ENCODE assay signal across 1 cellular context in the genomic region with DNA sequence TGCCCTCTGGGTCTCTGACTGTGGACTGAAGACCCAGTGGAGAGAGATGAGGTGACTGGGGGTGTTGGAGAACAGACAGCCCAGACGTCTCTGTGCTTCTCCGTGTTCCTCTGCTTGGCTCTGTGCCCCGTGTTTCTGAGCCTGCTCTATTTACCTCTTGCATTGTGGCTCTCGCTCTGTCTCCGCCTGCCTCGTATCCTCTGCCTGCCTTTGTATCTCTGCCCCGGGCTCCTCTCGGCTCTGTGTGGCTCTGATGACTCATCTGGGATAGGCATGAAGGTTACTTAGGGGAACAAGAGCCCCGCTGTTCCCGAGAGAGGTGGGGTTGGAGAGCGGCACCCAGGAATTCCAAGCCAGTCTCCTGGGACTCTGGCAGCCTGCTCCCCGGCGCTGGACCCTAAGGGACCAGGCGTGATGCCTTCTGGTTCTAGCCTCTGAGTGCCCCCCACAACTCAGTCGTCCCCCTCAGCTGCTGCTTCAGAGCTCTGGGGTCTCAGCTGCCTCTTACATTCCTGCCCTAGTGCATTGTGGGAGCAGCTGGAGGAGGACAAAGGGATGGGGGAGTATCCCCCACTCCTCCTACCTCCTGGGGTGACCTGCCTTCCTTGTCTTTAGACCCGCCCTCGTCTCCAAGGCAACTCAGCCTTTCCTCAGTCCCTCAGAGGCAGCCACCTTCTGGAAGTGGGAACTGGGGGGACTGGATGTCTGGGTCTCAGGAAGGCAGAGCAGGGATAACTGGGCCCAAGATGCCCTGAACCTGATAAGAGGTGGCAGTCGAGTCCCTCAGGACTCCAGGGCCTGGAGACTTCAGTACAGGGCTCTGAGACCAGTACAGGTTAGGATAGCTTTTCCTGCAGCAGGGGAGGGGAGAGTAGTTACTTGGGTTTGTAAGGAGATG.
TF ChIP-seq lines count a peak whose summit lies in the region.

No MANE protein-coding gene starts in this region.

TF ChIP-seq in SK-N-SH, 30 proteins besides CTCF, POLR2A, EP300 and RAD21 (continued from another document):
- TF ChIP-seq, protein P1, sequence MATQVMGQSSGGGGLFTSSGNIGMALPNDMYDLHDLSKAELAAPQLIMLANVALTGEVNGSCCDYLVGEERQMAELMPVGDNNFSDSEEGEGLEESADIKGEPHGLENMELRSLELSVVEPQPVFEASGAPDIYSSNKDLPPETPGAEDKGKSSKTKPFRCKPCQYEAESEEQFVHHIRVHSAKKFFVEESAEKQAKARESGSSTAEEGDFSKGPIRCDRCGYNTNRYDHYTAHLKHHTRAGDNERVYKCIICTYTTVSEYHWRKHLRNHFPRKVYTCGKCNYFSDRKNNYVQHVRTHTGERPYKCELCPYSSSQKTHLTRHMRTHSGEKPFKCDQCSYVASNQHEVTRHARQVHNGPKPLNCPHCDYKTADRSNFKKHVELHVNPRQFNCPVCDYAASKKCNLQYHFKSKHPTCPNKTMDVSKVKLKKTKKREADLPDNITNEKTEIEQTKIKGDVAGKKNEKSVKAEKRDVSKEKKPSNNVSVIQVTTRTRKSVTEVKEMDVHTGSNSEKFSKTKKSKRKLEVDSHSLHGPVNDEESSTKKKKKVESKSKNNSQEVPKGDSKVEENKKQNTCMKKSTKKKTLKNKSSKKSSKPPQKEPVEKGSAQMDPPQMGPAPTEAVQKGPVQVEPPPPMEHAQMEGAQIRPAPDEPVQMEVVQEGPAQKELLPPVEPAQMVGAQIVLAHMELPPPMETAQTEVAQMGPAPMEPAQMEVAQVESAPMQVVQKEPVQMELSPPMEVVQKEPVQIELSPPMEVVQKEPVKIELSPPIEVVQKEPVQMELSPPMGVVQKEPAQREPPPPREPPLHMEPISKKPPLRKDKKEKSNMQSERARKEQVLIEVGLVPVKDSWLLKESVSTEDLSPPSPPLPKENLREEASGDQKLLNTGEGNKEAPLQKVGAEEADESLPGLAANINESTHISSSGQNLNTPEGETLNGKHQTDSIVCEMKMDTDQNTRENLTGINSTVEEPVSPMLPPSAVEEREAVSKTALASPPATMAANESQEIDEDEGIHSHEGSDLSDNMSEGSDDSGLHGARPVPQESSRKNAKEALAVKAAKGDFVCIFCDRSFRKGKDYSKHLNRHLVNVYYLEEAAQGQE (IDR thresholded peaks at IDR 0.05; ENCODE audit: low read depth, low read length) = 0 out of 2 replicates have a peak, but pooled peaks have one; percentile 30
- no peak; the same call in 1 of the 2 replicates for TF ChIP-seq SIN3A (IDR thresholded peaks at IDR 0.05; ENCODE audit: borderline replicate concordance, low read depth, low read length)
- TF ChIP-seq, protein P2, sequence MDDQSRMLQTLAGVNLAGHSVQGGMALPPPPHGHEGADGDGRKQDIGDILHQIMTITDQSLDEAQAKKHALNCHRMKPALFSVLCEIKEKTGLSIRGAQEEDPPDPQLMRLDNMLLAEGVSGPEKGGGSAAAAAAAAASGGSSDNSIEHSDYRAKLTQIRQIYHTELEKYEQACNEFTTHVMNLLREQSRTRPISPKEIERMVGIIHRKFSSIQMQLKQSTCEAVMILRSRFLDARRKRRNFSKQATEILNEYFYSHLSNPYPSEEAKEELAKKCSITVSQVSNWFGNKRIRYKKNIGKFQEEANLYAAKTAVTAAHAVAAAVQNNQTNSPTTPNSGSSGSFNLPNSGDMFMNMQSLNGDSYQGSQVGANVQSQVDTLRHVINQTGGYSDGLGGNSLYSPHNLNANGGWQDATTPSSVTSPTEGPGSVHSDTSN (IDR thresholded peaks at IDR 0.05) = no peak
- peak; percentile 78; the same call in 1 of the 2 replicates for TF ChIP-seq JUND (IDR thresholded peaks at IDR 0.05)
- TF ChIP-seq POLR2AphosphoS5 (IDR thresholded peaks at IDR 0.05; ENCODE audit: low read depth, low read length) = 0 out of 2 replicates have a peak, but pooled peaks have one; percentile 30
- TF ChIP-seq RCOR1 (IDR thresholded peaks at IDR 0.05; ENCODE audit: low read length) = no peak
- TF ChIP-seq, protein P3, sequence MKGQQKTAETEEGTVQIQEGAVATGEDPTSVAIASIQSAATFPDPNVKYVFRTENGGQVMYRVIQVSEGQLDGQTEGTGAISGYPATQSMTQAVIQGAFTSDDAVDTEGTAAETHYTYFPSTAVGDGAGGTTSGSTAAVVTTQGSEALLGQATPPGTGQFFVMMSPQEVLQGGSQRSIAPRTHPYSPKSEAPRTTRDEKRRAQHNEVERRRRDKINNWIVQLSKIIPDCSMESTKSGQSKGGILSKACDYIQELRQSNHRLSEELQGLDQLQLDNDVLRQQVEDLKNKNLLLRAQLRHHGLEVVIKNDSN (IDR thresholded peaks at IDR 0.05; ENCODE audit: borderline replicate concordance, low read depth) = no peak
- TF ChIP-seq, protein P4, sequence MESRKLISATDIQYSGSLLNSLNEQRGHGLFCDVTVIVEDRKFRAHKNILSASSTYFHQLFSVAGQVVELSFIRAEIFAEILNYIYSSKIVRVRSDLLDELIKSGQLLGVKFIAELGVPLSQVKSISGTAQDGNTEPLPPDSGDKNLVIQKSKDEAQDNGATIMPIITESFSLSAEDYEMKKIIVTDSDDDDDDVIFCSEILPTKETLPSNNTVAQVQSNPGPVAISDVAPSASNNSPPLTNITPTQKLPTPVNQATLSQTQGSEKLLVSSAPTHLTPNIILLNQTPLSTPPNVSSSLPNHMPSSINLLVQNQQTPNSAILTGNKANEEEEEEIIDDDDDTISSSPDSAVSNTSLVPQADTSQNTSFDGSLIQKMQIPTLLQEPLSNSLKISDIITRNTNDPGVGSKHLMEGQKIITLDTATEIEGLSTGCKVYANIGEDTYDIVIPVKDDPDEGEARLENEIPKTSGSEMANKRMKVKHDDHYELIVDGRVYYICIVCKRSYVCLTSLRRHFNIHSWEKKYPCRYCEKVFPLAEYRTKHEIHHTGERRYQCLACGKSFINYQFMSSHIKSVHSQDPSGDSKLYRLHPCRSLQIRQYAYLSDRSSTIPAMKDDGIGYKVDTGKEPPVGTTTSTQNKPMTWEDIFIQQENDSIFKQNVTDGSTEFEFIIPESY (IDR thresholded peaks at IDR 0.05; ENCODE audit: borderline replicate concordance, low read depth) = no peak
- TF ChIP-seq TCF12 (IDR thresholded peaks at IDR 0.05) = peak; percentile 52
- no peak for TF ChIP-seq EZH2phosphoT487 (IDR thresholded peaks at IDR 0.05; ENCODE audit: borderline replicate concordance, low read depth)
- peak; percentile 46 for TF ChIP-seq TAF1 (IDR thresholded peaks at IDR 0.05; ENCODE audit: borderline replicate concordance, low read depth, low read length)
- TF ChIP-seq FOSL2 (IDR thresholded peaks at IDR 0.05; ENCODE audit: borderline replicate concordance, low read depth) = peak; percentile 89; the same call in 1 of the 2 replicates
- TF ChIP-seq NRF1 (IDR thresholded peaks at IDR 0.05; ENCODE audit: low read depth, low read length) = no peak
- peak; percentile 53; the same call in 1 of the 2 replicates for TF ChIP-seq TEAD4 (IDR thresholded peaks at IDR 0.05; ENCODE audit: borderline replicate concordance, insufficient read depth)
- no peak for TF ChIP-seq MXI1 (IDR thresholded peaks at IDR 0.05; ENCODE audit: low read depth, low read length)
